In genomic region chr5:83450183-83450839, GRCh38 we compare ENCODE assay signal across 1 cellular context.
TF ChIP-seq lines count a peak whose summit lies in the region.

No MANE protein-coding gene starts in this region.

TF ChIP-seq in H1, 55 proteins besides CTCF, POLR2A, EP300 and RAD21 (continued from another document):
- TF ChIP-seq TBP (IDR thresholded peaks at IDR 0.05; ENCODE audit: low read depth, low read length): no peak
- TF ChIP-seq MAX (IDR thresholded peaks at IDR 0.05): no peak
- no peak for TF ChIP-seq PHF8 (conservative IDR thresholded peaks at IDR 0.05; ENCODE audit: low read depth, low read length)
TF ChIP-seq in H1: peak in this region for 0.
